In genomic region chr6:168565112-168565511, GRCh38 we compare ENCODE assay signal across 9 cellular contexts.
"Had no signal": no experiment of that assay in that cellular context is flagged by ENCODE, and none has a peak within 500 bp of the region (broad histone marks: within the 10 kb centered on the region; RNA-seq: fewer than 3 reads in every experiment).

No MANE protein-coding gene starts in this region.

- ATAC-seq: HCT116, K562 had no signal

- H2AFZ ChIP-seq: GM23248 had no signal

- DNase-seq: GM23248, GOT3, H7, IMR-90, KG1 had no signal

- H3K4me3 ChIP-seq: GM23248, HAP-1, K562 had no signal

- FAIRE-seq: K562 had no signal

- H3K9ac ChIP-seq: GM23248 had no signal

- H3K36me3 ChIP-seq: HAP-1 had no signal

- H3K9me3 ChIP-seq: HAP-1 had no signal

- H3K4me1 ChIP-seq: HAP-1 had no signal

- H3K27ac ChIP-seq: GM23248, HL-60 had no signal
